Comparison of ENCODE assay signal across 1 cellular context in genomic region chr5:170296935-170297588, GRCh38.
A peak's percentile ranks its signal among the peaks of the same experiment; 100 is the strongest.
TF ChIP-seq lines count a peak whose summit lies in the region.

No MANE protein-coding gene starts in this region.

TF ChIP-seq in K562, 482 proteins besides CTCF, POLR2A, EP300 and RAD21 (continued from another document and continues in another):
- TF ChIP-seq CXXC5 (CRISPR knock-in tag; IDR thresholded peaks at IDR 0.05) (0 out of 2 replicates have a peak, but pooled peaks have one; percentile 10), L3MBTL2 (IDR thresholded peaks at IDR 0.05) (0 out of 2 replicates have a peak, but pooled peaks have one; percentile 17), ARID4B (CRISPR knock-in tag; IDR thresholded peaks at IDR 0.05) (no peak), ZSCAN29 (IDR thresholded peaks at IDR 0.05) (no peak), ZNF551 (CRISPR knock-in tag; IDR thresholded peaks at IDR 0.05) (no peak), YBX1 (IDR thresholded peaks at IDR 0.05) (no peak), ZNF639 (CRISPR knock-in tag; conservative IDR thresholded peaks at IDR 0.05 in 1 of 2, IDR thresholded peaks at IDR 0.05 in 1 of 2) (no peak), AFF4 (CRISPR knock-in tag; IDR thresholded peaks at IDR 0.05) (no peak), ZBTB9 (CRISPR knock-in tag; IDR thresholded peaks at IDR 0.05) (no peak), NFIX (CRISPR knock-in tag; IDR thresholded peaks at IDR 0.05; ENCODE audit: low read depth) (no peak), SIN3B (IDR thresholded peaks at IDR 0.05; ENCODE audit: low read depth) (no peak), ZNF395 (CRISPR knock-in tag; IDR thresholded peaks at IDR 0.05) (no peak), JUND (IDR thresholded peaks at IDR 0.05; ENCODE audit: borderline replicate concordance, low read depth, low read length) (no peak), JUND (tag; IDR thresholded peaks at IDR 0.05; ENCODE audit: borderline replicate concordance, low read depth, low read length) (0 out of 3 replicates have a peak, but pooled peaks have one; percentile 17), ZNF121 (CRISPR knock-in tag; conservative IDR thresholded peaks at IDR 0.05) (no peak), SUPT5H (IDR thresholded peaks at IDR 0.05) (no peak), FOSL1 (tag; conservative IDR thresholded peaks at IDR 0.05) (0 out of 2 replicates have a peak, but pooled peaks have one; percentile 16), HMGN3 (IDR thresholded peaks at IDR 0.05; ENCODE audit: borderline replicate concordance, extremely low read depth, insufficient read length, low read depth, low read length) (no peak), TEAD2 (tag; IDR thresholded peaks at IDR 0.05) (no peak), ZNF764 (CRISPR knock-in tag; IDR thresholded peaks at IDR 0.05; ENCODE audit: low read depth) (no peak), ZNF253 (CRISPR knock-in tag; conservative IDR thresholded peaks at IDR 0.05) (no peak), NUFIP1 (IDR thresholded peaks at IDR 0.05; ENCODE audit: partially characterized antibody) (no peak), CC2D1A (IDR thresholded peaks at IDR 0.05) (no peak), PCBP1 (IDR thresholded peaks at IDR 0.05; ENCODE audit: low read depth, low read length, poor library complexity, severe bottlenecking) (no peak), FOXK2 (conservative IDR thresholded peaks at IDR 0.05 in 1 of 2, IDR thresholded peaks at IDR 0.05 in 1 of 2; ENCODE audit: low read depth in 2 of 2) (no peak), XRCC5 (IDR thresholded peaks at IDR 0.05; ENCODE audit: low read depth, low read length) (no peak), HSF4 (CRISPR knock-in tag; IDR thresholded peaks at IDR 0.05; ENCODE audit: borderline replicate concordance) (no peak), MLX (CRISPR knock-in tag; conservative IDR thresholded peaks at IDR 0.05) (no peak), CEBPG (CRISPR knock-in tag; IDR thresholded peaks at IDR 0.05) (no peak), CEBPG (tag; conservative IDR thresholded peaks at IDR 0.05 in 1 of 2, IDR thresholded peaks at IDR 0.05 in 1 of 2) (no peak), PYGO2 (tag; IDR thresholded peaks at IDR 0.05) (no peak), EGR1 (conservative IDR thresholded peaks at IDR 0.05) (no peak), ID3 (CRISPR knock-in tag; IDR thresholded peaks at IDR 0.05) (no peak), ID3 (tag; IDR thresholded peaks at IDR 0.05) (no peak), VEZF1 (CRISPR knock-in tag; IDR thresholded peaks at IDR 0.05) (peak; percentile 17; the same call in 1 of the 2 replicates), ZNF124 (CRISPR knock-in tag; IDR thresholded peaks at IDR 0.05) (no peak), RBBP5 (IDR thresholded peaks at IDR 0.05; ENCODE audit: borderline replicate concordance, insufficient read depth, low read length, poor library complexity, severe bottlenecking) (no peak), CTCFL (IDR thresholded peaks at IDR 0.05; ENCODE audit: borderline replicate concordance, insufficient read depth, low read depth, low read length, poor library complexity, severe bottlenecking) (no peak), STAG1 (CRISPR knock-in tag; IDR thresholded peaks at IDR 0.05; ENCODE audit: borderline replicate concordance) (no peak), ZNF507 (tag; conservative IDR thresholded peaks at IDR 0.05) (no peak), KLF1 (tag; IDR thresholded peaks at IDR 0.05) (no peak), ZSCAN32 (CRISPR knock-in tag; IDR thresholded peaks at IDR 0.05) (no peak), ILF3 (IDR thresholded peaks at IDR 0.05; ENCODE audit: borderline replicate concordance) (no peak), GTF2E2 (tag; IDR thresholded peaks at IDR 0.05) (no peak), CTBP1 (IDR thresholded peaks at IDR 0.05; ENCODE audit: borderline replicate concordance) (no peak), ZBTB1 (CRISPR knock-in tag; IDR thresholded peaks at IDR 0.05; ENCODE audit: borderline replicate concordance, low read depth) (0 out of 2 replicates have a peak, but pooled peaks have one; percentile 44), HDAC6 (IDR thresholded peaks at IDR 0.05; ENCODE audit: low read depth, low read length) (no peak), MAZ (CRISPR knock-in tag; conservative IDR thresholded peaks at IDR 0.05 in 1 of 2, IDR thresholded peaks at IDR 0.05 in 1 of 2) (no peak), ZNF668 (CRISPR knock-in tag; IDR thresholded peaks at IDR 0.05) (no peak), ETS1 (conservative IDR thresholded peaks at IDR 0.05; ENCODE audit: control insufficient read depth, low read depth, low read length) (no peak)
